Comparison of ENCODE assay signal across 1 cellular context in the genomic region with DNA sequence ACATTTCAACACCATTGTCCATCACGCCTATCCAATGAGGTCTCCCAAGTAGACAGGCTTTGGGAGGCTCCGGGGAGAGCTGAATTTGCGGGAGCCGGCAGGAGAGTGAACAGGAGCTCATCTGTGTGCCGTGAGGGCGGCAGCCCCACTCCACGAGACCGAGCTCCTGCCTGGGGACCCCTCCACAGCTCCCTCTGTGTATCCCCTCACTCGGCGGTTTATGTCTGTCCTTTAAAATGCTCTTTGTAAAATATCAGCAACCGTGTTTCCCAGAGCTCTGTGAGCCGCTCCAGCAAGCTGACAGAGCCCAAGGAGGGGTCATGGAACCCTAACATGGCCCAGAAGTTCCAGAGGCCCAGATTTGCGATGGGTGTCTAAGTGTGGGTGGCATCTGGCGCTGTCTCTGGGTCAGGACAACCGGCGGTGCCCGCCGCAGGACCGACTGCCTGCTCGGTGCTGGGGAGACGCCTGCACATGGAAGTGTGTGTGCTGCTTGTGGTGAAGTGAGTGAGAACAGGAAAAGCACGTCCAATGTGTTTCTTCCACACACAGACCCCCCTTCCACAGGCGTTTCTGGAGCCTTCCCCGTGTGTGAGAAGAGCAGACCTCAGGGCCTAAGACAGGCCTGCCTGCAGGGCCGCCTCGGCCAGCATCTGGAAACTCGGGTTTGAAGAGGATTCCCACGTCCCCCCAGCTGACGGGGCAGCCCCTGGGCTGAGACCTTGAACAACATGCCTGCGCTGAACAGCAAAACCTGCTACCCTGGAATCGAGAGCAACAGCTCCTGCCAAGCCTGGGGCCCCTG.
TF ChIP-seq lines count a peak whose summit lies in the region.

No MANE protein-coding gene starts in this region.

TF ChIP-seq in HCT116, 20 proteins besides CTCF, POLR2A, EP300 and RAD21:
- no peak for TF ChIP-seq CEBPB (IDR thresholded peaks at IDR 0.05; ENCODE audit: low read depth)
- no peak for TF ChIP-seq POLR2AphosphoS5 (IDR thresholded peaks at IDR 0.05; ENCODE audit: low read depth, low read length)
- no peak for TF ChIP-seq TCF7L2 (IDR thresholded peaks at IDR 0.05; ENCODE audit: borderline replicate concordance, extremely low read depth, insufficient read depth, insufficient read length)
- no peak for TF ChIP-seq CBX3 (IDR thresholded peaks at IDR 0.05; ENCODE audit: low read depth)
- TF ChIP-seq EZH2 (IDR thresholded peaks at IDR 0.05) = no peak
- TF ChIP-seq, protein P1, sequence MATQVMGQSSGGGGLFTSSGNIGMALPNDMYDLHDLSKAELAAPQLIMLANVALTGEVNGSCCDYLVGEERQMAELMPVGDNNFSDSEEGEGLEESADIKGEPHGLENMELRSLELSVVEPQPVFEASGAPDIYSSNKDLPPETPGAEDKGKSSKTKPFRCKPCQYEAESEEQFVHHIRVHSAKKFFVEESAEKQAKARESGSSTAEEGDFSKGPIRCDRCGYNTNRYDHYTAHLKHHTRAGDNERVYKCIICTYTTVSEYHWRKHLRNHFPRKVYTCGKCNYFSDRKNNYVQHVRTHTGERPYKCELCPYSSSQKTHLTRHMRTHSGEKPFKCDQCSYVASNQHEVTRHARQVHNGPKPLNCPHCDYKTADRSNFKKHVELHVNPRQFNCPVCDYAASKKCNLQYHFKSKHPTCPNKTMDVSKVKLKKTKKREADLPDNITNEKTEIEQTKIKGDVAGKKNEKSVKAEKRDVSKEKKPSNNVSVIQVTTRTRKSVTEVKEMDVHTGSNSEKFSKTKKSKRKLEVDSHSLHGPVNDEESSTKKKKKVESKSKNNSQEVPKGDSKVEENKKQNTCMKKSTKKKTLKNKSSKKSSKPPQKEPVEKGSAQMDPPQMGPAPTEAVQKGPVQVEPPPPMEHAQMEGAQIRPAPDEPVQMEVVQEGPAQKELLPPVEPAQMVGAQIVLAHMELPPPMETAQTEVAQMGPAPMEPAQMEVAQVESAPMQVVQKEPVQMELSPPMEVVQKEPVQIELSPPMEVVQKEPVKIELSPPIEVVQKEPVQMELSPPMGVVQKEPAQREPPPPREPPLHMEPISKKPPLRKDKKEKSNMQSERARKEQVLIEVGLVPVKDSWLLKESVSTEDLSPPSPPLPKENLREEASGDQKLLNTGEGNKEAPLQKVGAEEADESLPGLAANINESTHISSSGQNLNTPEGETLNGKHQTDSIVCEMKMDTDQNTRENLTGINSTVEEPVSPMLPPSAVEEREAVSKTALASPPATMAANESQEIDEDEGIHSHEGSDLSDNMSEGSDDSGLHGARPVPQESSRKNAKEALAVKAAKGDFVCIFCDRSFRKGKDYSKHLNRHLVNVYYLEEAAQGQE (IDR thresholded peaks at IDR 0.05; ENCODE audit: low read depth) = no peak
- TF ChIP-seq, protein P2, sequence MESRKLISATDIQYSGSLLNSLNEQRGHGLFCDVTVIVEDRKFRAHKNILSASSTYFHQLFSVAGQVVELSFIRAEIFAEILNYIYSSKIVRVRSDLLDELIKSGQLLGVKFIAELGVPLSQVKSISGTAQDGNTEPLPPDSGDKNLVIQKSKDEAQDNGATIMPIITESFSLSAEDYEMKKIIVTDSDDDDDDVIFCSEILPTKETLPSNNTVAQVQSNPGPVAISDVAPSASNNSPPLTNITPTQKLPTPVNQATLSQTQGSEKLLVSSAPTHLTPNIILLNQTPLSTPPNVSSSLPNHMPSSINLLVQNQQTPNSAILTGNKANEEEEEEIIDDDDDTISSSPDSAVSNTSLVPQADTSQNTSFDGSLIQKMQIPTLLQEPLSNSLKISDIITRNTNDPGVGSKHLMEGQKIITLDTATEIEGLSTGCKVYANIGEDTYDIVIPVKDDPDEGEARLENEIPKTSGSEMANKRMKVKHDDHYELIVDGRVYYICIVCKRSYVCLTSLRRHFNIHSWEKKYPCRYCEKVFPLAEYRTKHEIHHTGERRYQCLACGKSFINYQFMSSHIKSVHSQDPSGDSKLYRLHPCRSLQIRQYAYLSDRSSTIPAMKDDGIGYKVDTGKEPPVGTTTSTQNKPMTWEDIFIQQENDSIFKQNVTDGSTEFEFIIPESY (IDR thresholded peaks at IDR 0.05; ENCODE audit: extremely low read depth, insufficient replicate concordance, low read length) = no peak
- no peak for TF ChIP-seq EGR1 (IDR thresholded peaks at IDR 0.05; ENCODE audit: low read depth)
- no peak for TF ChIP-seq ZFX (IDR thresholded peaks at IDR 0.05)
TF ChIP-seq in HCT116: peak in this region for 0.
